In the genomic region with DNA sequence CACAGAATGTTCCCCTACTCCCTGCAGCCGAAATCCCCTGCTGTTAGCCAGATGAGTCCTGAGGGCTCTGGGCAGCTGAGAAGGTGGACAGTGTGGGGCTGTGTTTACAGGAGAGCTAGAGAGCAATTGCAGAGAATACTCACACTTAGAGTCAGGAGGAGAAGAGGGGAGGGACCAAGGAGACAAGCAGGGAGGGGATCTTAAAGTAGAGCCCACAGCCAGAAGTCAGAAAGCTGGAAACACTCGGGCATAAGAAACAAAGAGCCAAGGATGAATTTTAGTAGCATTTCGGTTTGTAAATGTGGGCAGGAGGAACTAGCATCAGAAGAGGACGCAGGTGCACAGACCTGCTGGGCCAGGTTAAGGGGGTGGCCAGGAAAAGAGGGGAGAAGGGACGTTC, we compare ENCODE assay signal across 25 cellular contexts.
"Had no signal": no experiment of that assay in that cellular context is flagged by ENCODE, and none has a peak within 500 bp of the region (broad histone marks: within the 10 kb centered on the region; RNA-seq: fewer than 3 reads in every experiment).

No MANE protein-coding gene starts in this region.

- H3K4me3 ChIP-seq: colonic mucosa, gastroesophageal sphincter, heart left ventricle, hepatocyte, left ventricle myocardium inferior, lower lobe of right lung had no signal

- H3K9me3 Mint-ChIP-seq: dendritic cell treated with granulocyte-macrophage colony-stimulating factor and Interleukin-4, amounts not matched to agents 40 ng/mL and 50 ng/mL, for 4 days; effector memory CD8-positive, alpha-beta T cell; endodermal cell; immature natural killer cell had no signal

- H2AFZ ChIP-seq: hepatocyte had no signal

- H3K27me3 Mint-ChIP-seq: dendritic cell treated with granulocyte-macrophage colony-stimulating factor and Interleukin-4, amounts not matched to agents 40 ng/mL and 50 ng/mL, for 4 days had no signal

- H3K4me1 ChIP-seq: colonic mucosa, foreskin keratinocyte, gastroesophageal sphincter, heart left ventricle, left ventricle myocardium inferior, lower lobe of right lung had no signal

- H3K4me3 Mint-ChIP-seq: dendritic cell treated with granulocyte-macrophage colony-stimulating factor and Interleukin-4, amounts not matched to agents 40 ng/mL and 50 ng/mL, for 4 days; effector memory CD8-positive, alpha-beta T cell; endodermal cell; immature natural killer cell had no signal

- H3K36me3 Mint-ChIP-seq: immature natural killer cell had no signal

- H3K4me2 ChIP-seq: hepatocyte had no signal

- H3K9me3 ChIP-seq: colonic mucosa, gastroesophageal sphincter, lower lobe of right lung had no signal

- H3K27ac Mint-ChIP-seq: dendritic cell treated with granulocyte-macrophage colony-stimulating factor and Interleukin-4, amounts not matched to agents 40 ng/mL and 50 ng/mL, for 4 days; effector memory CD8-positive, alpha-beta T cell; endodermal cell; immature natural killer cell had no signal

- H3K36me3 ChIP-seq: colonic mucosa, gastroesophageal sphincter, heart left ventricle, left ventricle myocardium inferior, lower lobe of right lung had no signal

- H3K4me1 Mint-ChIP-seq: immature natural killer cell had no signal

- ATAC-seq: effector memory CD8-positive, alpha-beta T cell; esophagus mucosa; foreskin keratinocyte; gastroesophageal sphincter; heart left ventricle; left colon; left lobe of liver; lower lobe of right lung had no signal

- H3K27me3 ChIP-seq: colonic mucosa, foreskin keratinocyte, hepatocyte had no signal

- H3K27ac ChIP-seq: colonic mucosa, epithelial cell of prostate, foreskin keratinocyte, gastroesophageal sphincter, heart left ventricle, hepatocyte, left ventricle myocardium inferior, lower lobe of right lung had no signal

- DNase-seq: cerebellar nuclear complex; cortex of kidney; effector CD8-positive, alpha-beta T cell; effector memory CD8-positive, alpha-beta T cell; endodermal cell; erythroblast; foreskin keratinocyte; heart left ventricle; hypothalamus; immature natural killer cell; islet precursor cell; kidney; kidney glomerular epithelial cell; left colon; left ventricle myocardium inferior; lower lobe of right lung; mesenchymal stem cell; midbrain had no signal

- H3K79me2 ChIP-seq: hepatocyte had no signal
